Comparison of ENCODE assay signal across 2 cellular contexts in the genomic region with DNA sequence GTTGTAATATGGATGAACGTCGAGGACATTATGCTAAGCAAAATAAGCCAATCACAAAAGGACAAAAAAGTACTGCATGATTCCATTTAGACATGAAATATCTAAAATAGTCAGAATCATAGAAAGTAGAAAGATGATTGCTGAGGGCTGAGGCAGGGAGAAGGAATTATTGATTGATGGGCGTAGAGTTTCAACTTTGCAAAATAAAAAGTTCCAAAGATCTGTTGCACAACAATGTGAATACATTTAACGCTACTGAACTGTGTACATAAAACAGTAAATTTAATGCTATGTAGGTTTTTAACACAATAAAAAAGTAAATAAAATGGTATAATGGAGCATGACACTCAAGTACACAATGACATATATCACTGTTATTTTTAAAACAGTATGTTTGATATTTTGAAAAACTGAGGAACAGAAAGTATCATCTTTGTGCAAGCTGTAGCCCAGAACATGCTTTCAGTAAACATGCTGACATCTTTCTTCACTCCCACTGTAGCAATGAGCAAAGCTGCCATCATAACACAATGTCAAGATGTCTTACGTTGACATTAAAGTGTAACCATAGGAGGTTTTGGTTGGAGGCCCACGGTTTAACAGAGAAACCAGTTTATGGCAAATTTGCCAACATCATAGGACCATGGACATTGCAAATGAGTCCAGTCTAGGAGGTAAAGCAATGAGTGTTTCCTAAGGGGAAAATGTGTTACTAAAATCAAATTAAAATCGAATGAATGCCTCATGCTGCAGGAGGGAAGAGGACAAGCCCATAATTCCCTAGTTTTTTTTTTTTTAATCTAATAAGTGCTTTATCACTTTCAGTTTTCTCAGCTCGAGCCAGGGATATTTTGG.
TF ChIP-seq lines count a peak whose summit lies in the region.

No MANE protein-coding gene starts in this region.

TF ChIP-seq in A549, 52 proteins besides CTCF, POLR2A, EP300 and RAD21:
- TF ChIP-seq, protein P1, sequence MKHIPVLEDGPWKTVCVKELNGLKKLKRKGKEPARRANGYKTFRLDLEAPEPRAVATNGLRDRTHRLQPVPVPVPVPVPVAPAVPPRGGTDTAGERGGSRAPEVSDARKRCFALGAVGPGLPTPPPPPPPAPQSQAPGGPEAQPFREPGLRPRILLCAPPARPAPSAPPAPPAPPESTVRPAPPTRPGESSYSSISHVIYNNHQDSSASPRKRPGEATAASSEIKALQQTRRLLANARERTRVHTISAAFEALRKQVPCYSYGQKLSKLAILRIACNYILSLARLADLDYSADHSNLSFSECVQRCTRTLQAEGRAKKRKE (CRISPR knock-in tag; IDR thresholded peaks at IDR 0.05; ENCODE audit: low read depth) = no peak
- TF ChIP-seq ZC3H11A (IDR thresholded peaks at IDR 0.05) (no peak), SREBF2 (IDR thresholded peaks at IDR 0.05) (no peak), KDM5A (IDR thresholded peaks at IDR 0.05) (no peak), TFCP2L1 (CRISPR knock-in tag; IDR thresholded peaks at IDR 0.05) (no peak), CHD4 (IDR thresholded peaks at IDR 0.05; ENCODE audit: borderline replicate concordance) (no peak), TP53 (CRISPR knock-in tag; IDR thresholded peaks at IDR 0.05) (no peak), HEYL (CRISPR knock-in tag; IDR thresholded peaks at IDR 0.05) (no peak), RARB (CRISPR knock-in tag; IDR thresholded peaks at IDR 0.05) (no peak), NR3C1 (IDR thresholded peaks at IDR 0.05) (no peak)
- TF ChIP-seq, protein P2, sequence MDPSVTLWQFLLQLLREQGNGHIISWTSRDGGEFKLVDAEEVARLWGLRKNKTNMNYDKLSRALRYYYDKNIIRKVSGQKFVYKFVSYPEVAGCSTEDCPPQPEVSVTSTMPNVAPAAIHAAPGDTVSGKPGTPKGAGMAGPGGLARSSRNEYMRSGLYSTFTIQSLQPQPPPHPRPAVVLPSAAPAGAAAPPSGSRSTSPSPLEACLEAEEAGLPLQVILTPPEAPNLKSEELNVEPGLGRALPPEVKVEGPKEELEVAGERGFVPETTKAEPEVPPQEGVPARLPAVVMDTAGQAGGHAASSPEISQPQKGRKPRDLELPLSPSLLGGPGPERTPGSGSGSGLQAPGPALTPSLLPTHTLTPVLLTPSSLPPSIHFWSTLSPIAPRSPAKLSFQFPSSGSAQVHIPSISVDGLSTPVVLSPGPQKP (IDR thresholded peaks at IDR 0.05; ENCODE audit: low read depth, low read length) = no peak

TF ChIP-seq in IMR-90, 13 proteins besides CTCF, POLR2A, EP300 and RAD21:
- TF ChIP-seq MAFK (IDR thresholded peaks at IDR 0.05; ENCODE audit: low read depth, low read length) (no peak), CEBPB (IDR thresholded peaks at IDR 0.05; ENCODE audit: low read depth, low read length) (peak; percentile 22; the same call in 1 of the 2 replicates)
TF ChIP-seq in IMR-90: peak in this region for 1.
